2 cellular contexts compared by ENCODE assay signal in the genomic region with DNA sequence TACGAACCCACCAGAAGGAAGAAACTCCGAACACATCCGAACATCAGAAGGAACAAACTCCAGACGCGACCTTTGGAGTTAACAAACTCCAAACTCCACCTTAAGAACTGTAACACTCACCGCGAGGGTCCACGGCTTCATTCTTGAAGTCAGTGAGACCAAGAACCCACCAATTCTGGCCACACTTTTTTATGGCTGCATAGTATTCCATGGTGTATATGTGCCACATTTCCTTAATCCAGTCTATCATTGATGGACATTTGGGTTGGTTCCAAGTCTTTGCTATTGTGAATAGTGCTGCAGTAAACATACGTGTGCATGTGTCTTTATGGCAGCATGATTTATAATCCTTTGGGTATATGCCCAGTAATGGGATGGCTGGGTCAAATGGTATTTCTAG. TPM values are rescaled to one million over a fixed set of nuclear protein-coding genes. Genes with fewer than 3 reads are reported as not detected.
"Had no signal": no experiment of that assay in that cellular context is flagged by ENCODE, and none has a peak within 500 bp of the region (broad histone marks: within the 10 kb centered on the region; RNA-seq: fewer than 3 reads in every experiment).

No MANE protein-coding gene starts in this region.

RNA-seq across cellular contexts. Expression of gene SRSF12, which starts 51.8 kb away (rescaled TPM):
- total RNA-seq: transverse colon, upper lobe of right lung had no signal
